ENCODE assay signal across 24 cellular contexts in genomic region chr5:66423484-66423883, GRCh38.
"Had no signal": no experiment of that assay in that cellular context is flagged by ENCODE, and none has a peak within 500 bp of the region (broad histone marks: within the 10 kb centered on the region; RNA-seq: fewer than 3 reads in every experiment).

No MANE protein-coding gene starts in this region.

- H3K9me3 ChIP-seq: colonic mucosa, esophagus squamous epithelium, gastrocnemius medialis, mucosa of descending colon had no signal

- H3K27ac ChIP-seq: colonic mucosa, epithelial cell of prostate, esophagus squamous epithelium, gastrocnemius medialis, heart right ventricle, left lung, lower lobe of right lung had no signal

- H3K27me3 ChIP-seq: colonic mucosa, esophagus squamous epithelium, gastrocnemius medialis, heart right ventricle, left lung had no signal

- DNase-seq: colonic mucosa; cortex of kidney; effector CD8-positive, alpha-beta T cell; effector memory CD8-positive, alpha-beta T cell; endodermal cell; erythroblast; esophagus squamous epithelium; foreskin fibroblast; foreskin melanocyte; gastrocnemius medialis; glutamatergic neuron; head of caudate nucleus; heart right ventricle; hippocampal formation; left cardiac atrium; left lung; left ventricle myocardium superior; lower lobe of right lung; mesenchymal stem cell; mucosa of descending colon; naive B cell had no signal

- FAIRE-seq: keratinocyte had no signal

- H3K4me3 ChIP-seq: colonic mucosa, esophagus squamous epithelium, gastrocnemius medialis, heart right ventricle, left lung, lower lobe of right lung, mucosa of descending colon had no signal

- ATAC-seq: effector memory CD8-positive, alpha-beta T cell; esophagus mucosa; gastrocnemius medialis; heart right ventricle; left cardiac atrium; left lung; left ventricle myocardium superior; lower lobe of right lung; mucosa of descending colon had no signal

- H3K36me3 ChIP-seq: colonic mucosa, esophagus squamous epithelium, gastrocnemius medialis, left lung, lower lobe of right lung had no signal

- H3K4me1 ChIP-seq: colonic mucosa, esophagus squamous epithelium, gastrocnemius medialis, left lung, lower lobe of right lung had no signal
